Comparison of ENCODE assay signal across 1 cellular context in the genomic region with DNA sequence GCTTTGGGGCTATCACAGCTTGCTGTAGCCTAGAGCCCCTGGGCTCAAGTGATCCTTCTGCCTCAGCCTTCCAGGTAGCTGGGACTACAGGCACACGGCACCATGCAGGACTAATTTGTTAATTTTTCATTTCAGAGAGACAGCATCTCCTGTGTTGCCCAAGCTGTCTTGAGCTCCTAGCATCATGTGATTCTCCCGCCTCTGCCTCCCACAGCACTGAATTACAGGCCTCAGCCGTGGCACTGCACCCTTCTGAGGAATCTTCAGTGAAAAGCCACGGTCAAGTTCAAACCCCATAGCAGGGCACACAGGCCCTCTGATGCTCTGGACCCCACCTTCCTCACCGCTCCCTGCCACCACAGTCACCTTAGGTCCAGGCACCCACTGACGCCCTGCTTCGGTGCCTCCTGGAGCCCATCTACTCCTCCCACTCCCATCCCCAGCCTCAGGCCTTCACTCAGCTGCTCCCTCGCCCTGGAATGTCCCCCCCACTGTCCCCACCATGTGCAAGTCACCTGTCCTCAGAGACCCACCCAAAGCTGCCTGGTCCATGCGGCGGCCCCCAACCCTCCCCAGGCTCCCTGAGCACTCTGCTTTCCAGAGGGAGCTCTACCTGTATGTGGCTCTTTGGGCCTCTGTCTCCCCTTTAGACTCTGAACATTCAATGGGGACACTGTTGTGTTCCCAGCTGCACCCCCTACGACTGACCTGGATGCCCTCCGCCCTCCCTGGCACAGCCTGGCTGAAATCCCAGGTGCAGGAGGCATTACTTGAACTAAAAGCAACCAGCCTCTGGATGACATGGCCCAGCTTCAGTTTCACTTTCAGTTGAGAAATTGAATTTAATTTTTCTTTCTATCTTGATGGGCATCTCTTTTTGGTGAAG.
TF ChIP-seq lines count a peak whose summit lies in the region.

No MANE protein-coding gene starts in this region.

TF ChIP-seq in GM23338, 12 proteins besides CTCF, POLR2A, EP300 and RAD21 (continued from another document):
- TF ChIP-seq NANOG (IDR thresholded peaks at IDR 0.05; ENCODE audit: borderline replicate concordance) (no peak), EZH2 (IDR thresholded peaks at IDR 0.05; ENCODE audit: low read depth, unreplicated experiment) (no peak), JUNB (IDR thresholded peaks at IDR 0.05; ENCODE audit: unreplicated experiment) (no peak), POLR2AphosphoS5 (IDR thresholded peaks at IDR 0.05; ENCODE audit: low read depth) (no peak), EZH2phosphoT487 (IDR thresholded peaks at IDR 0.05; ENCODE audit: unreplicated experiment) (no peak), CREB1 (CRISPR knock-in tag; IDR thresholded peaks at IDR 0.05; ENCODE audit: low read depth) (no peak), STAT1 (IDR thresholded peaks at IDR 0.05; ENCODE audit: unreplicated experiment) (no peak), ZNF114 (CRISPR knock-in tag; IDR thresholded peaks at IDR 0.05) (no peak)
- TF ChIP-seq, protein P1, sequence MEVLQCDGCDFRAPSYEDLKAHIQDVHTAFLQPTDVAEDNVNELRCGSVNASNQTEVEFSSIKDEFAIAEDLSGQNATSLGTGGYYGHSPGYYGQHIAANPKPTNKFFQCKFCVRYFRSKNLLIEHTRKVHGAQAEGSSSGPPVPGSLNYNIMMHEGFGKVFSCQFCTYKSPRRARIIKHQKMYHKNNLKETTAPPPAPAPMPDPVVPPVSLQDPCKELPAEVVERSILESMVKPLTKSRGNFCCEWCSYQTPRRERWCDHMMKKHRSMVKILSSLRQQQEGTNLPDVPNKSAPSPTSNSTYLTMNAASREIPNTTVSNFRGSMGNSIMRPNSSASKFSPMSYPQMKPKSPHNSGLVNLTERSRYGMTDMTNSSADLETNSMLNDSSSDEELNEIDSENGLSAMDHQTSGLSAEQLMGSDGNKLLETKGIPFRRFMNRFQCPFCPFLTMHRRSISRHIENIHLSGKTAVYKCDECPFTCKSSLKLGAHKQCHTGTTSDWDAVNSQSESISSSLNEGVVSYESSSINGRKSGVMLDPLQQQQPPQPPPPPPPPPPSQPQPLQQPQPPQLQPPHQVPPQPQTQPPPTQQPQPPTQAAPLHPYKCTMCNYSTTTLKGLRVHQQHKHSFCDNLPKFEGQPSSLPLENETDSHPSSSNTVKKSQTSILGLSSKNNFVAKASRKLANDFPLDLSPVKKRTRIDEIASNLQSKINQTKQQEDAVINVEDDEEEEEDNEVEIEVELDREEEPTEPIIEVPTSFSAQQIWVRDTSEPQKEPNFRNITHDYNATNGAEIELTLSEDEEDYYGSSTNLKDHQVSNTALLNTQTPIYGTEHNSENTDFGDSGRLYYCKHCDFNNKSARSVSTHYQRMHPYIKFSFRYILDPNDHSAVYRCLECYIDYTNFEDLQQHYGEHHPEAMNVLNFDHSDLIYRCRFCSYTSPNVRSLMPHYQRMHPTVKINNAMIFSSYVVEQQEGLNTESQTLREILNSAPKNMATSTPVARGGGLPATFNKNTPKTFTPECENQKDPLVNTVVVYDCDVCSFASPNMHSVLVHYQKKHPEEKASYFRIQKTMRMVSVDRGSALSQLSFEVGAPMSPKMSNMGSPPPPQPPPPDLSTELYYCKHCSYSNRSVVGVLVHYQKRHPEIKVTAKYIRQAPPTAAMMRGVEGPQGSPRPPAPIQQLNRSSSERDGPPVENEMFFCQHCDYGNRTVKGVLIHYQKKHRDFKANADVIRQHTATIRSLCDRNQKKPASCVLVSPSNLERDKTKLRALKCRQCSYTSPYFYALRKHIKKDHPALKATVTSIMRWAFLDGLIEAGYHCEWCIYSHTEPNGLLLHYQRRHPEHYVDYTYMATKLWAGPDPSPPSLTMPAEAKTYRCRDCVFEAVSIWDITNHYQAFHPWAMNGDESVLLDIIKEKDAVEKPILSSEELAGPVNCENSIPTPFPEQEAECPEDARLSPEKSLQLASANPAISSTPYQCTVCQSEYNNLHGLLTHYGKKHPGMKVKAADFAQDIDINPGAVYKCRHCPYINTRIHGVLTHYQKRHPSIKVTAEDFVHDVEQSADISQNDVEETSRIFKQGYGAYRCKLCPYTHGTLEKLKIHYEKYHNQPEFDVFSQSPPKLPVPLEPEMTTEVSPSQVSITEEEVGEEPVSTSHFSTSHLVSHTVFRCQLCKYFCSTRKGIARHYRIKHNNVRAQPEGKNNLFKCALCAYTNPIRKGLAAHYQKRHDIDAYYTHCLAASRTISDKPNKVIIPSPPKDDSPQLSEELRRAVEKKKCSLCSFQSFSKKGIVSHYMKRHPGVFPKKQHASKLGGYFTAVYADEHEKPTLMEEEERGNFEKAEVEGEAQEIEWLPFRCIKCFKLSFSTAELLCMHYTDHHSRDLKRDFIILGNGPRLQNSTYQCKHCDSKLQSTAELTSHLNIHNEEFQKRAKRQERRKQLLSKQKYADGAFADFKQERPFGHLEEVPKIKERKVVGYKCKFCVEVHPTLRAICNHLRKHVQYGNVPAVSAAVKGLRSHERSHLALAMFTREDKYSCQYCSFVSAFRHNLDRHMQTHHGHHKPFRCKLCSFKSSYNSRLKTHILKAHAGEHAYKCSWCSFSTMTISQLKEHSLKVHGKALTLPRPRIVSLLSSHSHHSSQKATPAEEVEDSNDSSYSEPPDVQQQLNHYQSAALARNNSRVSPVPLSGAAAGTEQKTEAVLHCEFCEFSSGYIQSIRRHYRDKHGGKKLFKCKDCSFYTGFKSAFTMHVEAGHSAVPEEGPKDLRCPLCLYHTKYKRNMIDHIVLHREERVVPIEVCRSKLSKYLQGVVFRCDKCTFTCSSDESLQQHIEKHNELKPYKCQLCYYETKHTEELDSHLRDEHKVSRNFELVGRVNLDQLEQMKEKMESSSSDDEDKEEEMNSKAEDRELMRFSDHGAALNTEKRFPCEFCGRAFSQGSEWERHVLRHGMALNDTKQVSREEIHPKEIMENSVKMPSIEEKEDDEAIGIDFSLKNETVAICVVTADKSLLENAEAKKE (CRISPR knock-in tag; IDR thresholded peaks at IDR 0.05) = no peak
- TF ChIP-seq, protein P2, sequence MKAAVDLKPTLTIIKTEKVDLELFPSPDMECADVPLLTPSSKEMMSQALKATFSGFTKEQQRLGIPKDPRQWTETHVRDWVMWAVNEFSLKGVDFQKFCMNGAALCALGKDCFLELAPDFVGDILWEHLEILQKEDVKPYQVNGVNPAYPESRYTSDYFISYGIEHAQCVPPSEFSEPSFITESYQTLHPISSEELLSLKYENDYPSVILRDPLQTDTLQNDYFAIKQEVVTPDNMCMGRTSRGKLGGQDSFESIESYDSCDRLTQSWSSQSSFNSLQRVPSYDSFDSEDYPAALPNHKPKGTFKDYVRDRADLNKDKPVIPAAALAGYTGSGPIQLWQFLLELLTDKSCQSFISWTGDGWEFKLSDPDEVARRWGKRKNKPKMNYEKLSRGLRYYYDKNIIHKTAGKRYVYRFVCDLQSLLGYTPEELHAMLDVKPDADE (IDR thresholded peaks at IDR 0.05) = no peak
